ENCODE assay signal across 20 cellular contexts in genomic region chr12:82015623-82016347, GRCh38.
DNase-seq lines count a peak whose midpoint lies in the region; ATAC-seq, FAIRE-seq and TF ChIP-seq lines count a peak whose summit lies in the region.
"Had no signal": no experiment of that assay in that cellular context is flagged by ENCODE, and none has a peak within 500 bp of the region (broad histone marks: within the 10 kb centered on the region; RNA-seq: fewer than 3 reads in every experiment).

No MANE protein-coding gene starts in this region.

- no peaks in the 10 kb centered on the region for H3K36me3 Mint-ChIP-seq in glutamatergic neuron (ENCODE audit: unreplicated experiment)
- H3K36me3 Mint-ChIP-seq: memory B cell had no signal

- peak; percentile 99 for FAIRE-seq in RCC 7860 (lab: Jason Lieb, UNC)
- FAIRE-seq: endothelial cell of umbilical vein had no signal

- no peaks in the 10 kb centered on the region for H3K4me1 ChIP-seq in HAP-1
- H3K4me1 ChIP-seq: upper lobe of left lung had no signal

- no peak overlapping the region for H3K27ac Mint-ChIP-seq in glutamatergic neuron (ENCODE audit: unreplicated experiment)
- H3K27ac Mint-ChIP-seq: activated CD8-positive, alpha-beta T cell treated with anti-CD3 and anti-CD28 coated beads for 36 hours; memory B cell had no signal

- H3K4me3 ChIP-seq in HAP-1 = no peak overlapping the region
- H3K4me3 ChIP-seq: upper lobe of left lung had no signal

- H3K9me3 ChIP-seq in HAP-1 = 0 out of 2 replicates have a peak, but pooled peaks cover 5% of the 10 kb centered on the region
- H3K9me3 ChIP-seq: upper lobe of left lung had no signal

- H3K36me3 ChIP-seq in HAP-1 (replicated peaks) = no peaks in the 10 kb centered on the region
- H3K36me3 ChIP-seq: upper lobe of left lung had no signal

- no peaks in the 10 kb centered on the region for H3K27me3 ChIP-seq in HAP-1 (ENCODE audit: low read depth)
- H3K27me3 ChIP-seq: upper lobe of left lung had no signal

- ATAC-seq in GM18499 (IDR thresholded peaks at IDR 0.05; ENCODE audit: insufficient read depth, unreplicated experiment) = peak; percentile 64
- peak; percentile 62 for ATAC-seq in GM21367 (IDR thresholded peaks at IDR 0.05; ENCODE audit: unreplicated experiment)
- ATAC-seq in HG02981 (IDR thresholded peaks at IDR 0.05; ENCODE audit: unreplicated experiment) = peak; percentile 98
- ATAC-seq: activated CD8-positive, alpha-beta T cell treated with anti-CD3 and anti-CD28 coated beads for 36 hours had no signal

- no peaks in the 10 kb centered on the region for H3K4me1 Mint-ChIP-seq in glutamatergic neuron (ENCODE audit: low read depth, unreplicated experiment)
- H3K4me1 Mint-ChIP-seq: memory B cell had no signal

- H3K27me3 Mint-ChIP-seq in glutamatergic neuron (ENCODE audit: unreplicated experiment) = no peaks in the 10 kb centered on the region
- H3K27me3 Mint-ChIP-seq: activated CD8-positive, alpha-beta T cell treated with anti-CD3 and anti-CD28 coated beads for 36 hours; memory B cell had no signal

- H3K4me3 Mint-ChIP-seq in glutamatergic neuron (ENCODE audit: unreplicated experiment) = no peak overlapping the region
- H3K4me3 Mint-ChIP-seq: activated CD8-positive, alpha-beta T cell treated with anti-CD3 and anti-CD28 coated beads for 36 hours; memory B cell had no signal

- DNase-seq in RCC 7860 (ENCODE audit: low spot score) (peak; percentile 95), SKM-1 treated with dmso at 0.1 percent for 144 hours (lab: John Stamatoyannopoulos, UW; ENCODE audit: unreplicated experiment) (no peak), NCI-H1694 (lab: John Stamatoyannopoulos, UW) (no peak), HAP-1 (ENCODE audit: low spot score in 2 of 2) (no peak), glutamatergic neuron (no peak)
- DNase-seq: activated CD8-positive, alpha-beta T cell treated with anti-CD3 and anti-CD28 coated beads for 36 hours; activated naive CD4-positive, alpha-beta T cell treated with anti-CD3 and anti-CD28 coated beads, Interleukin-2, amount 50 U/mL, for 16 hours; caudate nucleus; DMS153; HCEC 1CT; NCI-H1105 treated with DMSO at 0.1 percent for 48 hours; NCI-H510A treated with DMSO at 0.1 percent for 48 hours; stimulated activated CD4-positive, alpha-beta T cell treated with anti-CD3 and anti-CD28 coated beads, Interleukin-15, amount 100 ng/mL, for 24 hours; T-helper 9 cell; upper lobe of left lung had no signal

- no peak for TF ChIP-seq CTCF in glutamatergic neuron (IDR thresholded peaks at IDR 0.05; ENCODE audit: partially characterized antibody, unreplicated experiment)

- in situ Hi-C loops in HAP-1 (cut with MboI; ENCODE audit: low sequenced_read_pairs) = no loop called here

- no peaks in the 10 kb centered on the region for H3K9me3 Mint-ChIP-seq in glutamatergic neuron (ENCODE audit: unreplicated experiment)
